In the genomic region with DNA sequence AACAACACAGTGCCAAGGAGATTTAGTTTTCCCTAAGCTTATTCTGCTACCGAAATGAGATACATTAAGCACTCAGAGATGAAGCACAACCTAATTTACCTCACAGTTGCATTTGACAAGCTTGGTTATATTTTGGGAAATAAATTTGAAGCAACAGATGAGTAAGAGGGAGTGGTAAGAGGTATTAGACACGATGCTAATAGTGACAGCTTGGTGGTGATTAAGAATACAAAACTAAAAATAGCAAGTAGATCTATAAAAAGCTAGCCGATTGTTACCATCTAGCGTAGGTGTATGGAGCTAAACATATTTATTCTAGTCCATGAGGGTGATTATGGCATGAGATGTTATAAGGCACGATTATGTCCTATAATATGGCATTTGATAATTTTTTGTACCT, we compare ENCODE assay signal across 19 cellular contexts.
"Had no signal": no experiment of that assay in that cellular context is flagged by ENCODE, and none has a peak within 500 bp of the region (broad histone marks: within the 10 kb centered on the region; RNA-seq: fewer than 3 reads in every experiment).

No MANE protein-coding gene starts in this region.

- H3K9ac ChIP-seq: neural progenitor cell had no signal

- H3K27me3 ChIP-seq: dorsolateral prefrontal cortex, gastrocnemius medialis, neural progenitor cell, ovary, suprapubic skin, thyroid gland had no signal

- H3K4me1 ChIP-seq: suprapubic skin had no signal

- FAIRE-seq: keratinocyte, urothelium cell line had no signal

- H3K27ac ChIP-seq: dorsolateral prefrontal cortex, neural progenitor cell, ovary, suprapubic skin, thyroid gland had no signal

- H3K36me3 ChIP-seq: gastrocnemius medialis, neural progenitor cell, ovary, suprapubic skin, thyroid gland had no signal

- H3K9me3 ChIP-seq: gastrocnemius medialis, ovary, suprapubic skin, thyroid gland had no signal

- ATAC-seq: gastrocnemius medialis; natural killer cell; stimulated activated effector memory CD8-positive, alpha-beta T cell treated with anti-CD3 and anti-CD28 coated beads, Interleukin-12 subunit alpha, Interleukin-12 subunit beta, amount 100 ng/mL, for 72 hours; stimulated activated naive CD8-positive, alpha-beta T cell treated with anti-CD3 and anti-CD28 coated beads, Interleukin-15, Interleukin-2, amounts not matched to agents 100 U/mL and 50 U/mL, for 24 hours had no signal

- DNase-seq: cortex of kidney; dorsolateral prefrontal cortex; effector CD8-positive, alpha-beta T cell; gastrocnemius medialis; mammary epithelial cell; natural killer cell; nucleus accumbens; ovary; right cardiac atrium; stimulated activated CD4-positive, alpha-beta T cell treated with anti-CD3 and anti-CD28 coated beads, Interleukin-4, amount 100 ng/mL, for 1 hour; stimulated activated CD8-positive, alpha-beta memory T cell treated with anti-CD3 and anti-CD28 coated beads, Interleukin-4, amount 100 ng/mL, for 48 hours; stimulated activated naive CD8-positive, alpha-beta T cell treated with anti-CD3 and anti-CD28 coated beads, Interleukin-15, Interleukin-2, amounts not matched to agents 100 U/mL and 50 U/mL, for 24 hours; thyroid gland had no signal

- H3K4me3 ChIP-seq: dorsolateral prefrontal cortex, gastrocnemius medialis, neural progenitor cell, ovary, smooth muscle cell, suprapubic skin, thyroid gland had no signal
